ENCODE assay signal across 23 cellular contexts in the genomic region with DNA sequence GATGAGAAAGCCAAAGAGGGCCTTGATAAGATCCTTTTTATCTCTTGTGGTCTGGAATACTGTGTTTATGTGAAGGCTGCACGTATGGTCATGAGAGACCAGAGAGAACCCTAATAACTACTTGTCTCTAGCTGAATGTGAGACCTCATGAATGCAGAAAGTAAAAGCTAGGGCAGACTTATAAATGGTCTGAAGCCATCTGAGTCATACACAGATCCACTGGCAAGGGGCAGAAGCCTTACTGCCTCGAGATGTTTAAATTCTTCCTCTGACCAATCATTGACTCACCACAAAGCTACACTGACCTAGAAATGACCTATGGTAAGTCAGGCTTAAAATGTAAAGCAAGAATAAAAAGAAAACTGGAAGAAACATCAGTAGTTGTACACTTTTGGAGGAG. TPM values are rescaled to one million over a fixed set of nuclear protein-coding genes. Genes with fewer than 3 reads are reported as not detected.
A peak's percentile ranks its signal among the peaks of the same experiment; 100 is the strongest.
DNase-seq lines count a peak whose midpoint lies in the region; ATAC-seq, FAIRE-seq and TF ChIP-seq lines count a peak whose summit lies in the region.
"Had no signal": no experiment of that assay in that cellular context is flagged by ENCODE, and none has a peak within 500 bp of the region (broad histone marks: within the 10 kb centered on the region; RNA-seq: fewer than 3 reads in every experiment).

No MANE protein-coding gene starts in this region.

- H3K36me3 ChIP-seq in astrocyte (ENCODE audit: insufficient read depth, low read length), result no peaks in the 10 kb centered on the region
- H3K36me3 ChIP-seq: ovary had no signal

- H3K9me3 Mint-ChIP-seq in astrocyte (ENCODE audit: unreplicated experiment), result peaks cover 14% of the 10 kb centered on the region

- no peaks in the 10 kb centered on the region for H4K20me1 ChIP-seq in astrocyte (ENCODE audit: insufficient read depth, low read length)

- no peak overlapping the region for H3K9ac ChIP-seq in astrocyte (ENCODE audit: low read length)

- H3K4me2 ChIP-seq in astrocyte (ENCODE audit: low read length), result no peak overlapping the region

- ATAC-seq in GM21528 (IDR thresholded peaks at IDR 0.05; ENCODE audit: low FRiP score, unreplicated experiment), result no peak
- ATAC-seq: activated naive CD4-positive, alpha-beta T cell treated with anti-CD3 and anti-CD28 coated beads, Interleukin-2, amount 50 U/mL, for 72 hours; right cardiac atrium had no signal

- H3K27me3 Mint-ChIP-seq in astrocyte (ENCODE audit: low read depth, unreplicated experiment), result peaks cover 3% of the 10 kb centered on the region
- H3K27me3 Mint-ChIP-seq: CD4-positive, alpha-beta memory T cell had no signal

- no peaks in the 10 kb centered on the region for H3K4me1 ChIP-seq in astrocyte (ENCODE audit: insufficient read depth, low read length)

- no peak overlapping the region for H3K27ac Mint-ChIP-seq in astrocyte (ENCODE audit: unreplicated experiment)
- H3K27ac Mint-ChIP-seq: activated naive CD4-positive, alpha-beta T cell treated with anti-CD3 and anti-CD28 coated beads, Interleukin-2, amount 50 U/mL, for 72 hours had no signal

- no peak overlapping the region for H3K4me3 Mint-ChIP-seq in astrocyte (ENCODE audit: unreplicated experiment)
- H3K4me3 Mint-ChIP-seq: CD4-positive, alpha-beta memory T cell had no signal

- H2AFZ ChIP-seq in astrocyte (ENCODE audit: low read depth, low read length), result no peak overlapping the region

- no peak overlapping the region for H3K4me3 ChIP-seq in astrocyte (ENCODE audit: insufficient read depth, low read depth, low read length)
- H3K4me3 ChIP-seq: lung, ovary had no signal

- DNase-seq in AG08396 (ENCODE audit: low spot score), result peak; percentile 59
- DNase-seq in HT1080 (ENCODE audit: low read depth), result peak; percentile 74
- peak; percentile 74 for DNase-seq in astrocyte (ENCODE audit: low read depth)
- DNase-seq in iris pigment epithelial cell (ENCODE audit: low read depth), result peak; percentile 91
- DNase-seq in AG20443 (ENCODE audit: low spot score), result no peak
- DNase-seq in activated effector memory CD4-positive, alpha-beta T cell treated with Interleukin-2 at 50 U/mL for 16 hours, result no peak
- DNase-seq in cerebellar cortex (ENCODE audit: low spot score), result no peak
- DNase-seq: activated CD8-positive, alpha-beta memory T cell treated with anti-CD3 and anti-CD28 coated beads for 24 hours; activated T-cell treated with anti-CD3 and anti-CD28 coated beads, Interleukin-2, amount 50 U/mL, for 48 hours; CD4-positive, alpha-beta memory T cell; hypothalamus; NCI-H1417; NCI-H510A treated with DMSO at 0.1 percent for 48 hours; ovary; right cardiac atrium; stimulated activated CD4-positive, alpha-beta T cell treated with anti-CD3 and anti-CD28 coated beads, Interleukin-15, amount 100 ng/mL, for 24 hours; substantia nigra had no signal

- no peaks in the 10 kb centered on the region for H3K79me2 ChIP-seq in astrocyte (ENCODE audit: insufficient read depth, low read length)

- FAIRE-seq in astrocyte (lab: Jason Lieb, UNC), result peak; percentile 75
- FAIRE-seq: colon, keratinocyte had no signal

- no peaks in the 10 kb centered on the region for H3K4me1 Mint-ChIP-seq in astrocyte (ENCODE audit: low read depth, unreplicated experiment)

- H3K27ac ChIP-seq in astrocyte (ENCODE audit: low read depth, low read length), result no peak overlapping the region
- H3K27ac ChIP-seq: ovary had no signal

- no peak for TF ChIP-seq CTCF in astrocyte (IDR thresholded peaks at IDR 0.05; ENCODE audit: insufficient read depth, low read depth, low read length)

- H3K36me3 Mint-ChIP-seq in astrocyte (ENCODE audit: low read depth, unreplicated experiment), result no peaks in the 10 kb centered on the region

- H3K27me3 ChIP-seq in astrocyte (ENCODE audit: insufficient read depth, low read length), result no peaks in the 10 kb centered on the region
- H3K27me3 ChIP-seq: ovary had no signal

- H3K9me3 ChIP-seq in astrocyte (ENCODE audit: insufficient read depth, low read depth, low read length), result no peaks in the 10 kb centered on the region
- H3K9me3 ChIP-seq: ovary had no signal

RNA-seq across cellular contexts. Expression of a gene that starts 22.7 kb away (rescaled TPM):
- total RNA-seq in HT1080 (2014; rRNA removed; shearing (Covaris generic)), result not detected in 2 replicates
- polyA plus RNA-seq in HT1080 (2015; cell fraction: cytosol; rRNA removed), result not detected in 2 replicates
- not detected in 2 replicates for polyA plus RNA-seq in HT1080 (2015; cell fraction: nucleus; rRNA removed)
- not detected in 2 replicates for total RNA-seq in astrocyte
- total RNA-seq: activated naive CD4-positive, alpha-beta T cell treated with anti-CD3 and anti-CD28 coated beads, Interleukin-2, amount 50 U/mL, for 72 hours; CD4-positive, alpha-beta memory T cell; lung; ovary; right cardiac atrium; ureter had no signal
- polyA plus RNA-seq: CD4-positive, alpha-beta memory T cell; keratinocyte; lung; ovary; right cardiac atrium had no signal

RNA-seq across cellular contexts. Expression of a gene that starts 51.0 kb away (rescaled TPM):
- total RNA-seq in HT1080 (2014; rRNA removed; shearing (Covaris generic)), result not detected in 2 replicates
- polyA plus RNA-seq in HT1080 (2015; cell fraction: cytosol; rRNA removed), result not detected in 2 replicates
- polyA plus RNA-seq in HT1080 (2015; cell fraction: nucleus; rRNA removed), result not detected in 2 replicates
- total RNA-seq in astrocyte, result not detected in 2 replicates
- total RNA-seq: activated naive CD4-positive, alpha-beta T cell treated with anti-CD3 and anti-CD28 coated beads, Interleukin-2, amount 50 U/mL, for 72 hours; CD4-positive, alpha-beta memory T cell; lung; ovary; right cardiac atrium; ureter had no signal
- polyA plus RNA-seq: CD4-positive, alpha-beta memory T cell; keratinocyte; lung; ovary; right cardiac atrium had no signal

Comparison
In these comparisons a context has a peak if more than half of its experiments do, and no peak if none do; other contexts are left out.
1. DNase-seq: peak in AG08396 (single experiment), HT1080 (single experiment), astrocyte (single experiment) and iris pigment epithelial cell (single experiment); none in AG20443 (single experiment), activated effector memory CD4-positive, alpha-beta T cell treated with Interleukin-2 at 50 U/mL for 16 hours (single experiment) and cerebellar cortex (single experiment).